Comparison of ENCODE assay signal across 23 cellular contexts in the genomic region with DNA sequence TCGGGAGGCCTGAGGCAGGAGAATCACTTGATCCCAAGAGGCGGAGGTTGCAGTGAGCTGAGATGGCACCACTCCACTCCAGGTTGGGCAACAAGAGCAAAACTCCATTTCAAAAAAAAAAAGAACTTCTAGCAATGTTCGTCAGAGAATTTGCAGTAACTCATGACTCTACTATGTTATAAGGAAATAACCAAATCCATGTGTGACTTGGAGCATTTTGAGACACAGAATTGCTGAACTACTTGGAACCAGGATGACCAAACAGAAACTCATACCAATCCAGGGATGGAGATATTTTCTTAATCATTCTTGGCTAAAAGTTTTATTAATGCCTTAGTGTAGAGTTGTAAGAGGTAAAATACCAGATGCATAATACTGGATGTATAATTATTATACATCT.
"Had no signal": no experiment of that assay in that cellular context is flagged by ENCODE, and none has a peak within 500 bp of the region (broad histone marks: within the 10 kb centered on the region; RNA-seq: fewer than 3 reads in every experiment).

No MANE protein-coding gene starts in this region.

- ATAC-seq: activated T-cell treated with anti-CD3 and anti-CD28 coated beads, Interleukin-2, amount 50 U/mL, for 4 hours had no signal

- H3K27ac ChIP-seq: Peyer's patch had no signal

- H3K9me3 ChIP-seq: Peyer's patch had no signal

- DNase-seq: activated B cell treated with CpG ODN at 0.5 μM for 24 hours; activated CD4-positive, alpha-beta memory T cell treated with anti-CD3 and anti-CD28 coated beads for 36 hours; activated CD4-positive, alpha-beta T cell treated with anti-CD3 and anti-CD28 coated beads, Interleukin-2, amount 10 ng/mL, durations not matched to agents 7 days and 5 days; activated CD8-positive, alpha-beta memory T cell treated with anti-CD3 and anti-CD28 coated beads for 24 hours; activated gamma-delta T cell; activated naive CD4-positive, alpha-beta T cell treated with anti-CD3 and anti-CD28 coated beads for 36 hours; activated T-cell treated with anti-CD3 and anti-CD28 coated beads, Interleukin-2, amount 50 U/mL, for 4 hours; cerebellar nuclear complex; MG63; MV-4-11; NCI-H1092 treated with DMSO at 0.1 percent for 48 hours; NCI-H1417 treated with DMSO at 0.1 percent for 48 hours; NCI-H1694; NCI-H2029; NCI-H2107; NCI-H2171 treated with DMSO at 0.1 percent for 48 hours; NCI-H510A treated with DMSO at 0.1 percent for 48 hours; NCI-H69; NK-92 treated with Interleukin-12 subunit alpha and Interleukin-12 subunit beta, amount 100 ng/mL, for 24 hours; Peyer's patch; SHP77 had no signal

- H3K4me3 ChIP-seq: MG63, Peyer's patch had no signal

- H3K27ac Mint-ChIP-seq: activated B cell treated with CpG ODN at 0.5 μM for 24 hours; activated CD4-positive, alpha-beta memory T cell treated with anti-CD3 and anti-CD28 coated beads for 36 hours; activated CD4-positive, alpha-beta T cell treated with anti-CD3 and anti-CD28 coated beads, Interleukin-2, amount 10 ng/mL, durations not matched to agents 7 days and 5 days; activated naive CD4-positive, alpha-beta T cell treated with anti-CD3 and anti-CD28 coated beads for 36 hours; activated naive CD8-positive, alpha-beta T cell; T-helper 1 cell treated with Interleukin-12 subunit alpha and Interleukin-12 subunit beta and Interleukin-4 antibody, amounts not matched to agents 30 μg/mL and 1 μg/mL, for 36 hours had no signal

- H3K4me3 Mint-ChIP-seq: activated B cell treated with CpG ODN at 0.5 μM for 24 hours; activated CD4-positive, alpha-beta memory T cell treated with anti-CD3 and anti-CD28 coated beads for 36 hours; activated CD4-positive, alpha-beta T cell treated with anti-CD3 and anti-CD28 coated beads, Interleukin-2, amount 10 ng/mL, durations not matched to agents 7 days and 5 days; activated naive CD4-positive, alpha-beta T cell treated with anti-CD3 and anti-CD28 coated beads for 36 hours; activated naive CD8-positive, alpha-beta T cell; activated T-cell treated with anti-CD3 and anti-CD28 coated beads, Interleukin-2, amount 50 U/mL, for 4 hours; T-helper 1 cell treated with Interleukin-12 subunit alpha and Interleukin-12 subunit beta and Interleukin-4 antibody, amounts not matched to agents 30 μg/mL and 1 μg/mL, for 36 hours had no signal

- H3K27me3 ChIP-seq: MG63, Peyer's patch had no signal

- H3K4me1 Mint-ChIP-seq: activated B cell treated with CpG ODN at 0.5 μM for 24 hours; activated CD4-positive, alpha-beta T cell treated with anti-CD3 and anti-CD28 coated beads, Interleukin-2, amount 10 ng/mL, durations not matched to agents 7 days and 5 days had no signal

- H3K36me3 Mint-ChIP-seq: activated CD4-positive, alpha-beta memory T cell treated with anti-CD3 and anti-CD28 coated beads for 36 hours; activated naive CD8-positive, alpha-beta T cell had no signal

- H3K4me1 ChIP-seq: Peyer's patch had no signal

- H3K27me3 Mint-ChIP-seq: activated B cell treated with CpG ODN at 0.5 μM for 24 hours; activated CD4-positive, alpha-beta memory T cell treated with anti-CD3 and anti-CD28 coated beads for 36 hours; activated CD4-positive, alpha-beta T cell treated with anti-CD3 and anti-CD28 coated beads, Interleukin-2, amount 10 ng/mL, durations not matched to agents 7 days and 5 days; activated naive CD8-positive, alpha-beta T cell had no signal

- H3K36me3 ChIP-seq: MG63, Peyer's patch had no signal
